Comparison of ENCODE assay signal across 35 cellular contexts in the genomic region with DNA sequence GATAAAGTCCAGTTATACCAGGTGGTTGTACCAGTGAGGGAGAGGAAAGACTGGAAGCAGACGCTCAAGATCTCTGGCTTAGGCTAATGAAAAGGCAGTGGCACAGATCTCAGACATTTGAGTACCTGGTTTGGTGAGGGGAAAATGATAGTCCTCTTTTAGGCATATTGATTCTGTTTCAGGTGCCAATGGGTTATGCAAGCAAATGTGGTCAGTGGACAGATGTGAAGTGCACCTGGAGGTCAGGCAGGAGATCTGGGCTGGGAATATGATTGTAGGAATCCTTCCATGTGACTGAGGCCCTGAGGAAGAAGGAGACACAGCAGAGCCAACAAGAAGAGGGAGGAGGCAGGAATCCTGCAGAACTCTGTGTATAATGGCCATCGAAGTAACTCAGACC.
"Had no signal": no experiment of that assay in that cellular context is flagged by ENCODE, and none has a peak within 500 bp of the region (broad histone marks: within the 10 kb centered on the region; RNA-seq: fewer than 3 reads in every experiment).

No MANE protein-coding gene starts in this region.

- H3K9me3 Mint-ChIP-seq: activated B cell treated with CpG ODN at 0.5 μM for 24 hours; activated CD4-positive, alpha-beta memory T cell treated with anti-CD3 and anti-CD28 coated beads, Interleukin-2, amount 10 ng/mL, durations not matched to agents 7 days and 5 days; activated CD4-positive, alpha-beta T cell treated with anti-CD3 and anti-CD28 coated beads, Interleukin-2, amount 10 ng/mL, durations not matched to agents 24 days and 14 days; activated naive CD4-positive, alpha-beta T cell treated with anti-CD3 and anti-CD28 coated beads, Interleukin-2, amount 10 ng/mL, durations not matched to agents 7 days and 5 days; activated naive CD4-positive, alpha-beta T cell treated with anti-CD3 and anti-CD28 coated beads, Interleukin-2, amount 50 U/mL, for 24 hours; activated naive CD8-positive, alpha-beta T cell treated with anti-CD3 and anti-CD28 coated beads, Interleukin-2, amount 10 ng/mL, durations not matched to agents 7 days and 5 days; activated naive CD8-positive, alpha-beta T cell treated with anti-CD3 and anti-CD28 coated beads, Interleukin-2, amount 50 U/mL, for 24 hours; activated T-cell treated with anti-CD3 and anti-CD28 coated beads, Interleukin-2, amount 50 U/mL, for 24 hours; activated T-helper 2 cell treated with anti-CD3 and anti-CD28 coated beads, Interferon-gamma antibody, Interleukin-2, Interleukin-4, amounts not matched to agents 10 μg/mL and 5 μg/mL and 100 μg/mL, durations not matched to agents 14 hours and 24 hours and 36 hours; brain; central memory CD8-positive, alpha-beta T cell; T-helper 1 cell treated with Interleukin-12 subunit alpha and Interleukin-12 subunit beta and Interleukin-4 antibody, amounts not matched to agents 30 μg/mL and 1 μg/mL, for 36 hours; T-helper 2 cell treated with Interferon-gamma antibody and Interleukin-4, amounts not matched to agents 5 μg/mL and 100 μg/mL, for 36 hours had no signal

- DNase-seq: activated B cell treated with CpG ODN at 0.5 μM for 24 hours; activated CD4-positive, alpha-beta memory T cell treated with anti-CD3 and anti-CD28 coated beads, Interleukin-2, amount 10 ng/mL, durations not matched to agents 7 days and 5 days; activated CD4-positive, alpha-beta T cell treated with anti-CD3 and anti-CD28 coated beads for 4 hours; activated CD4-positive, alpha-beta T cell treated with anti-CD3 and anti-CD28 coated beads, Interleukin-2, amount 10 ng/mL, durations not matched to agents 24 days and 14 days; activated CD4-positive, alpha-beta T cell treated with anti-CD3 and anti-CD28 coated beads, Interleukin-2, amount 50 U/mL, for 48 hours; activated CD4-positive, CD25-positive, alpha-beta regulatory T cell treated with anti-CD3 and anti-CD28 coated beads, Interleukin-2, amount 50 U/mL, for 72 hours; activated CD8-positive, alpha-beta memory T cell treated with anti-CD3 and anti-CD28 coated beads for 24 hours; activated CD8-positive, alpha-beta memory T cell treated with anti-CD3 and anti-CD28 coated beads, Interleukin-2, amount 10 ng/mL, durations not matched to agents 7 days and 5 days; activated CD8-positive, alpha-beta memory T cell treated with anti-CD3 and anti-CD28 coated beads, Interleukin-2, amount 50 U/mL, for 48 hours; activated CD8-positive, alpha-beta T cell treated with anti-CD3 and anti-CD28 coated beads, Interleukin-2, amount 10 ng/mL, durations not matched to agents 7 days and 5 days; activated effector memory CD4-positive, alpha-beta T cell treated with Interleukin-2 at 50 U/mL for 16 hours; activated gamma-delta T cell; activated naive CD4-positive, alpha-beta T cell treated with anti-CD3 and anti-CD28 coated beads, Interleukin-2, amount 10 ng/mL, durations not matched to agents 7 days and 5 days; activated naive CD4-positive, alpha-beta T cell treated with Interleukin-2 at 50 U/mL for 16 hours; activated naive CD8-positive, alpha-beta T cell treated with anti-CD3 and anti-CD28 coated beads, Interleukin-2, amount 10 ng/mL, durations not matched to agents 7 days and 5 days; activated naive CD8-positive, alpha-beta T cell treated with anti-CD3 and anti-CD28 coated beads, Interleukin-2, amount 50 U/mL, for 24 hours; activated T-cell treated with anti-CD3 and anti-CD28 coated beads, Interleukin-2, amount 50 U/mL, for 24 hours; activated T-cell treated with anti-CD3 and anti-CD28 coated beads, Interleukin-2, amount 50 U/mL, for 48 hours; amygdala; anterior cingulate cortex; caudate nucleus; cerebellar nuclear complex; T-helper 1 cell; T-helper 2 cell; T-helper 9 cell; WERI-Rb-1 had no signal

- H3K36me3 ChIP-seq: ascending aorta, cardiac muscle cell, WERI-Rb-1 had no signal

- H3K4me1 ChIP-seq: ascending aorta had no signal

- H3K27ac ChIP-seq: ascending aorta, cardiac muscle cell, WERI-Rb-1 had no signal

- H3K4me1 Mint-ChIP-seq: activated B cell treated with CpG ODN at 0.5 μM for 24 hours; activated CD4-positive, alpha-beta memory T cell treated with anti-CD3 and anti-CD28 coated beads, Interleukin-2, amount 10 ng/mL, durations not matched to agents 7 days and 5 days; activated CD4-positive, alpha-beta T cell treated with anti-CD3 and anti-CD28 coated beads, Interleukin-2, amount 10 ng/mL, durations not matched to agents 24 days and 14 days; activated CD8-positive, alpha-beta memory T cell treated with anti-CD3 and anti-CD28 coated beads, Interleukin-2, amount 10 ng/mL, durations not matched to agents 7 days and 5 days; activated naive CD4-positive, alpha-beta T cell treated with anti-CD3 and anti-CD28 coated beads, Interleukin-2, amount 10 ng/mL, durations not matched to agents 7 days and 5 days; activated naive CD4-positive, alpha-beta T cell treated with anti-CD3 and anti-CD28 coated beads, Interleukin-2, amount 50 U/mL, for 24 hours; activated naive CD8-positive, alpha-beta T cell treated with anti-CD3 and anti-CD28 coated beads, Interleukin-2, amount 10 ng/mL, durations not matched to agents 7 days and 5 days; activated naive CD8-positive, alpha-beta T cell treated with anti-CD3 and anti-CD28 coated beads, Interleukin-2, amount 50 U/mL, for 24 hours; central memory CD8-positive, alpha-beta T cell had no signal

- H3K4me3 ChIP-seq: ascending aorta, cardiac muscle cell had no signal

- ATAC-seq: activated CD8-positive, alpha-beta memory T cell treated with anti-CD3 and anti-CD28 coated beads, Interleukin-2, amount 10 ng/mL, durations not matched to agents 7 days and 5 days; activated CD8-positive, alpha-beta T cell treated with anti-CD3 and anti-CD28 coated beads, Interleukin-2, amount 10 ng/mL, durations not matched to agents 7 days and 5 days; activated naive CD8-positive, alpha-beta T cell treated with anti-CD3 and anti-CD28 coated beads, Interleukin-2, amount 50 U/mL, for 24 hours had no signal

- H3K36me3 Mint-ChIP-seq: activated CD8-positive, alpha-beta memory T cell treated with anti-CD3 and anti-CD28 coated beads, Interleukin-2, amount 10 ng/mL, durations not matched to agents 7 days and 5 days; activated naive CD4-positive, alpha-beta T cell treated with anti-CD3 and anti-CD28 coated beads, Interleukin-2, amount 10 ng/mL, durations not matched to agents 7 days and 5 days; activated naive CD4-positive, alpha-beta T cell treated with anti-CD3 and anti-CD28 coated beads, Interleukin-2, amount 50 U/mL, for 24 hours; activated naive CD8-positive, alpha-beta T cell; activated naive CD8-positive, alpha-beta T cell treated with anti-CD3 and anti-CD28 coated beads, Interleukin-2, amount 10 ng/mL, durations not matched to agents 7 days and 5 days; brain had no signal

- H3K27ac Mint-ChIP-seq: activated B cell treated with CpG ODN at 0.5 μM for 24 hours; activated CD4-positive, alpha-beta memory T cell treated with anti-CD3 and anti-CD28 coated beads, Interleukin-2, amount 10 ng/mL, durations not matched to agents 7 days and 5 days; activated CD4-positive, alpha-beta T cell treated with anti-CD3 and anti-CD28 coated beads, Interleukin-2, amount 10 ng/mL, durations not matched to agents 24 days and 14 days; activated CD8-positive, alpha-beta memory T cell treated with anti-CD3 and anti-CD28 coated beads, Interleukin-2, amount 10 ng/mL, durations not matched to agents 7 days and 5 days; activated CD8-positive, alpha-beta T cell treated with anti-CD3 and anti-CD28 coated beads, Interleukin-2, amount 10 ng/mL, durations not matched to agents 7 days and 5 days; activated naive CD4-positive, alpha-beta T cell treated with anti-CD3 and anti-CD28 coated beads, Interleukin-2, amount 10 ng/mL, durations not matched to agents 7 days and 5 days; activated naive CD4-positive, alpha-beta T cell treated with anti-CD3 and anti-CD28 coated beads, Interleukin-2, amount 50 U/mL, for 24 hours; activated naive CD8-positive, alpha-beta T cell; activated naive CD8-positive, alpha-beta T cell treated with anti-CD3 and anti-CD28 coated beads, Interleukin-2, amount 10 ng/mL, durations not matched to agents 7 days and 5 days; activated naive CD8-positive, alpha-beta T cell treated with anti-CD3 and anti-CD28 coated beads, Interleukin-2, amount 50 U/mL, for 24 hours; activated T-cell treated with anti-CD3 and anti-CD28 coated beads, Interleukin-2, amount 50 U/mL, for 24 hours; activated T-helper 2 cell treated with anti-CD3 and anti-CD28 coated beads, Interferon-gamma antibody, Interleukin-2, Interleukin-4, amounts not matched to agents 10 μg/mL and 5 μg/mL and 100 μg/mL, durations not matched to agents 14 hours and 24 hours and 36 hours; brain; T-helper 1 cell treated with Interleukin-12 subunit alpha and Interleukin-12 subunit beta and Interleukin-4 antibody, amounts not matched to agents 30 μg/mL and 1 μg/mL, for 36 hours; T-helper 2 cell treated with Interferon-gamma antibody and Interleukin-4, amounts not matched to agents 5 μg/mL and 100 μg/mL, for 36 hours had no signal

- H3K27me3 ChIP-seq: ascending aorta, cardiac muscle cell had no signal

- H3K4me3 Mint-ChIP-seq: activated B cell treated with CpG ODN at 0.5 μM for 24 hours; activated CD4-positive, alpha-beta memory T cell treated with anti-CD3 and anti-CD28 coated beads, Interleukin-2, amount 10 ng/mL, durations not matched to agents 7 days and 5 days; activated CD4-positive, alpha-beta T cell treated with anti-CD3 and anti-CD28 coated beads, Interleukin-2, amount 10 ng/mL, durations not matched to agents 24 days and 14 days; activated CD8-positive, alpha-beta memory T cell treated with anti-CD3 and anti-CD28 coated beads, Interleukin-2, amount 10 ng/mL, durations not matched to agents 7 days and 5 days; activated CD8-positive, alpha-beta T cell treated with anti-CD3 and anti-CD28 coated beads, Interleukin-2, amount 10 ng/mL, durations not matched to agents 7 days and 5 days; activated naive CD4-positive, alpha-beta T cell treated with anti-CD3 and anti-CD28 coated beads, Interleukin-2, amount 10 ng/mL, durations not matched to agents 7 days and 5 days; activated naive CD4-positive, alpha-beta T cell treated with anti-CD3 and anti-CD28 coated beads, Interleukin-2, amount 50 U/mL, for 24 hours; activated naive CD8-positive, alpha-beta T cell; activated naive CD8-positive, alpha-beta T cell treated with anti-CD3 and anti-CD28 coated beads, Interleukin-2, amount 10 ng/mL, durations not matched to agents 7 days and 5 days; activated naive CD8-positive, alpha-beta T cell treated with anti-CD3 and anti-CD28 coated beads, Interleukin-2, amount 50 U/mL, for 24 hours; activated T-cell treated with anti-CD3 and anti-CD28 coated beads, Interleukin-2, amount 50 U/mL, for 24 hours; brain; central memory CD8-positive, alpha-beta T cell; T-helper 1 cell treated with Interleukin-12 subunit alpha and Interleukin-12 subunit beta and Interleukin-4 antibody, amounts not matched to agents 30 μg/mL and 1 μg/mL, for 36 hours; T-helper 2 cell treated with Interferon-gamma antibody and Interleukin-4, amounts not matched to agents 5 μg/mL and 100 μg/mL, for 36 hours had no signal

- H3K27me3 Mint-ChIP-seq: activated naive CD8-positive, alpha-beta T cell treated with anti-CD3 and anti-CD28 coated beads, Interleukin-2, amount 50 U/mL, for 24 hours; activated T-cell treated with anti-CD3 and anti-CD28 coated beads, Interleukin-2, amount 50 U/mL, for 24 hours; brain; central memory CD8-positive, alpha-beta T cell had no signal
